In genomic region chr14:37274652-37275051, GRCh38 we compare ENCODE assay signal across 20 cellular contexts.
DNase-seq lines count a peak whose midpoint lies in the region; ATAC-seq, FAIRE-seq and TF ChIP-seq lines count a peak whose summit lies in the region.
"Had no signal": no experiment of that assay in that cellular context is flagged by ENCODE, and none has a peak within 500 bp of the region (broad histone marks: within the 10 kb centered on the region; RNA-seq: fewer than 3 reads in every experiment).

No MANE protein-coding gene starts in this region.

- TF ChIP-seq RAD21 in HepG2 (CRISPR knock-in tag; IDR thresholded peaks at IDR 0.05): no peak

- TF ChIP-seq CTCF in HepG2 (CRISPR knock-in tag; IDR thresholded peaks at IDR 0.05): no peak
- no peak for TF ChIP-seq CTCF in right lobe of liver (IDR thresholded peaks at IDR 0.05)
- no peak for TF ChIP-seq CTCF in HEK293 (tag by site-specific recombination; IDR thresholded peaks at IDR 0.05)

- no peak for TF ChIP-seq POLR2A in HepG2 (IDR thresholded peaks at IDR 0.05; ENCODE audit: insufficient read depth in 1 of 2, low read depth in 2 of 2, low read length in 2 of 2)
- TF ChIP-seq POLR2A in right lobe of liver (IDR thresholded peaks at IDR 0.05): no peak

- POLR2A ChIA-PET in HepG2 (lab: Yijun Ruan, JAX) (no interaction called here), HEK293 (lab: Yijun Ruan, JAX) (no interaction called here)

- no peaks in the 10 kb centered on the region for H3K79me2 ChIP-seq in HepG2 (ENCODE audit: insufficient read depth, low read length)

- no peak overlapping the region for H3K4me2 ChIP-seq in HepG2 (ENCODE audit: low read depth, low read length)
- H3K4me2 ChIP-seq: BLaER1 had no signal

- TF ChIP-seq EP300 in HepG2 (IDR thresholded peaks at IDR 0.05; ENCODE audit: low read depth in 2 of 2, low read length in 2 of 2) (no peak), HepG2 (CRISPR knock-in tag; IDR thresholded peaks at IDR 0.05; ENCODE audit: borderline replicate concordance) (no peak)

- ATAC-seq in HepG2 (no peak), right lobe of liver (no peak), HG03457 (IDR thresholded peaks at IDR 0.05; ENCODE audit: unreplicated experiment) (no peak)
- ATAC-seq: CD8-positive, alpha-beta T cell; GM12878 had no signal

- no peak for DNase-seq in HepG2 (ENCODE audit: low spot score)
- no peak for DNase-seq in right lobe of liver
- DNase-seq in NAMALWA (ENCODE audit: low spot score): no peak
- no peak for DNase-seq in substantia nigra (lab: John Stamatoyannopoulos, UW)
- DNase-seq: 8988T; Caco-2; CD4-positive, CD25-positive, alpha-beta regulatory T cell; CD8-positive, alpha-beta T cell; DMS153; DND-41; GDM1; GOT3 had no signal

- H3K9ac ChIP-seq in HepG2 (ENCODE audit: insufficient read depth, low read depth, low read length): no peak overlapping the region
- H3K9ac ChIP-seq: BLaER1 had no signal

- no peaks in the 10 kb centered on the region for H3K36me3 ChIP-seq in HepG2 (replicated peaks in 1 of 2; ENCODE audit: control insufficient read depth in 1 of 2, insufficient read depth in 2 of 2, low read length in 2 of 2)
- H3K36me3 ChIP-seq in right lobe of liver: no peaks in the 10 kb centered on the region
- peaks cover 0 to 4% of the 10 kb centered on the region in 2 experiments; a peak in 2 of 3 replicates for H3K36me3 ChIP-seq in HEK293 (ENCODE audit: control insufficient read depth in 2 of 2, insufficient read depth in 1 of 2, low read length in 2 of 2)
- H3K36me3 ChIP-seq: BLaER1, HAP-1 had no signal

- H3K27ac ChIP-seq in HepG2 (ENCODE audit: extremely low read length, insufficient read depth, low read length) (no peak overlapping the region), right lobe of liver (no peak overlapping the region), HEK293 (ENCODE audit: extremely low read depth, low read depth, low read length) (no peak overlapping the region), substantia nigra (ENCODE audit: low read depth, low read length, poor library complexity, severe bottlenecking) (no peak overlapping the region)
- H3K27ac ChIP-seq: BLaER1, C4-2B had no signal

- intact Hi-C loops in HepG2 (cut with micrococcal nuclease; ENCODE audit: unreplicated experiment): no loop called here
- intact Hi-C loops in right lobe of liver (cut with DNase I): no loop called here

- in situ Hi-C loops in HepG2 (cut with HindIII; ENCODE audit: extremely low pct_ligation_motif_present, low pct_unique_long_range_greater_than_20kb): no loop called here

- H3K4me3 ChIP-seq in HepG2 (replicated peaks in 1 of 3; ENCODE audit: insufficient read depth in 1 of 3, low read depth in 2 of 3, low read length in 3 of 3) (no peak overlapping the region), right lobe of liver (no peak overlapping the region), HEK293 (ENCODE audit: low read depth, low read length) (no peak overlapping the region)
- H3K4me3 ChIP-seq: BLaER1, GM12878, HAP-1 had no signal

- H3K9me3 ChIP-seq in HepG2 (ENCODE audit: low read length): no peaks in the 10 kb centered on the region
- H3K9me3 ChIP-seq in right lobe of liver: no peaks in the 10 kb centered on the region
- no peaks in the 10 kb centered on the region for H3K9me3 ChIP-seq in HEK293 (ENCODE audit: control insufficient read depth, insufficient read depth, low read depth, low read length)
- H3K9me3 ChIP-seq: BLaER1, Caco-2, HAP-1 had no signal

- BruUV-seq in HepG2 (replicated peaks; lab: Mats Ljungman, UMichigan): no TSS peak

- FAIRE-seq in HepG2 (lab: Jason Lieb, UNC) (no peak), endometrium (lab: Jason Lieb, UNC) (peak; percentile 63)
- FAIRE-seq: GM12878, H54 had no signal

- H3K27me3 ChIP-seq in HepG2 (ENCODE audit: control insufficient read depth in 1 of 2, insufficient read depth in 2 of 2, low read length in 2 of 2): no peaks in the 10 kb centered on the region
- H3K27me3 ChIP-seq in right lobe of liver: no peaks in the 10 kb centered on the region
- H3K27me3 ChIP-seq: BLaER1 had no signal

- WGBS in HepG2 (ENCODE audit: low lambda C conversion rate): 93% methylated on average over 1 of the region's 1 CpG
- WGBS in right lobe of liver (ENCODE audit: insufficient coverage, low coverage, low lambda C conversion rate, missing lambda C conversion rate): 100% methylated on average over 1 of the region's 1 CpG

- CTCF ChIA-PET in HepG2 (lab: Yijun Ruan, JAX; ENCODE audit: low intra/inter-chr PET ratio, low total read pairs): no interaction called here
- CTCF ChIA-PET in HEK293 (lab: Yijun Ruan, JAX): interaction anchor here (0.7 kb wide), 1 partner anchor 312 kb away, joined by 3 read pairs; no protein-coding TSS in a partner anchor

- no peak overlapping the region for H2AFZ ChIP-seq in HepG2 (ENCODE audit: low read length)

- H3K4me1 ChIP-seq in HepG2 (ENCODE audit: insufficient read depth, low read length): peaks cover 24% of the 10 kb centered on the region
- H3K4me1 ChIP-seq in right lobe of liver: peaks cover 0 to 15% (median 0%) of the 10 kb centered on the region in 4 donors
- H3K4me1 ChIP-seq in HEK293 (ENCODE audit: control insufficient read depth, insufficient read depth, low read length): no peaks in the 10 kb centered on the region
- H3K4me1 ChIP-seq: BLaER1, HAP-1 had no signal

- H4K20me1 ChIP-seq in HepG2 (ENCODE audit: insufficient read depth, low read length): no peaks in the 10 kb centered on the region
- H4K20me1 ChIP-seq: BLaER1 had no signal

TF ChIP-seq in HepG2, 621 proteins besides CTCF, POLR2A, EP300 and RAD21:
- TF ChIP-seq ZNF10 (CRISPR knock-in tag; IDR thresholded peaks at IDR 0.05; ENCODE audit: borderline replicate concordance, low read depth) (no peak), ATF7 (IDR thresholded peaks at IDR 0.05) (peak; percentile 88), ATF7 (CRISPR knock-in tag; IDR thresholded peaks at IDR 0.05) (no peak)
TF ChIP-seq in HepG2: peak in this region for 1.

TF ChIP-seq in HEK293, 187 proteins besides CTCF, POLR2A, EP300 and RAD21:
- 0 out of 2 replicates have a peak, but pooled peaks have one; percentile 10 for TF ChIP-seq ZNF664 (tag by site-specific recombination; IDR thresholded peaks at IDR 0.05)
- TF ChIP-seq ZNF48 (tag by site-specific recombination; IDR thresholded peaks at IDR 0.05): no peak
- TF ChIP-seq, protein P1, sequence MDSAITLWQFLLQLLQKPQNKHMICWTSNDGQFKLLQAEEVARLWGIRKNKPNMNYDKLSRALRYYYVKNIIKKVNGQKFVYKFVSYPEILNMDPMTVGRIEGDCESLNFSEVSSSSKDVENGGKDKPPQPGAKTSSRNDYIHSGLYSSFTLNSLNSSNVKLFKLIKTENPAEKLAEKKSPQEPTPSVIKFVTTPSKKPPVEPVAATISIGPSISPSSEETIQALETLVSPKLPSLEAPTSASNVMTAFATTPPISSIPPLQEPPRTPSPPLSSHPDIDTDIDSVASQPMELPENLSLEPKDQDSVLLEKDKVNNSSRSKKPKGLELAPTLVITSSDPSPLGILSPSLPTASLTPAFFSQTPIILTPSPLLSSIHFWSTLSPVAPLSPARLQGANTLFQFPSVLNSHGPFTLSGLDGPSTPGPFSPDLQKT (IDR thresholded peaks at IDR 0.05; ENCODE audit: borderline replicate concordance, low read depth, low read length): no peak
- TF ChIP-seq ZNF341 (tag by site-specific recombination; IDR thresholded peaks at IDR 0.05; ENCODE audit: low read depth): no peak
- TF ChIP-seq ATF2 (tag by site-specific recombination; IDR thresholded peaks at IDR 0.05; ENCODE audit: low read depth): peak; percentile 51; the same call in 1 of the 2 replicates

Comparison
In these comparisons a context has a peak if more than half of its experiments do, and no peak if none do; other contexts are left out.
1. Of the 63 proteins assayed by ChIP-seq in both HepG2 and HEK293: peak only in HepG2: none; only in HEK293: ATF2; in both: none; in neither: 62.